1 cellular context compared by ENCODE assay signal in the genomic region with DNA sequence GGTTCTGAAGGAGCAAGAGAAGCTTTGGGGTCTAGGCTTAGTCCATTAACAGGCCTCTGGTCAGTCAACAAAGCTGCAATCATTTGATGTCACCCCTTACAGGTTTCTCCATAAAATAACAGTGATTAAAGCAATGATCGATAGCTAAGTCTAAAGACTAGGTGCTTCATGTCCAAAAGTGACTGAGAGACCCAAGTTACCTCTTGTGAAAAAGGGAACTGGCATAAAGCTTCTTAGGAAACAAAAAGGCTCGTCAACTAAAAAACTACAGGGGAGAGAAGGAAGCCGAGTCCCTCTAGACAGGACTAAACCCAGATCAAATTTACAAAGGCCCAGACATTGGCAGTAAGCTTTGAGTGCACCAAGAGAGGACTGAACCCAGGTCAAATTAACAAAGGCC.
TF ChIP-seq lines count a peak whose summit lies in the region.

No MANE protein-coding gene starts in this region.

TF ChIP-seq in H1, 55 proteins besides CTCF, POLR2A, EP300 and RAD21 (continued from another document):
- no peak for TF ChIP-seq SIX5 (IDR thresholded peaks at IDR 0.05; ENCODE audit: low read depth, low read length)
